Comparison of ENCODE assay signal across 10 cellular contexts in genomic region chr1:156097499-156098178, GRCh38. TPM values are rescaled to one million over a fixed set of nuclear protein-coding genes. Genes with fewer than 3 reads are reported as not detected.
A peak's percentile ranks its signal among the peaks of the same experiment; 100 is the strongest.
DNase-seq lines count a peak whose midpoint lies in the region; ATAC-seq, FAIRE-seq and TF ChIP-seq lines count a peak whose summit lies in the region.
"Had no signal": no experiment of that assay in that cellular context is flagged by ENCODE, and none has a peak within 500 bp of the region (broad histone marks: within the 10 kb centered on the region; RNA-seq: fewer than 3 reads in every experiment).

No MANE protein-coding gene starts in this region.

- H3K36me3 ChIP-seq in BLaER1 treated with 17β-estradiol and CSF1 and Interleukin-3, amounts not matched to agents 10 nM and 100 nM, result no peaks in the 10 kb centered on the region
- H3K36me3 ChIP-seq in astrocyte (ENCODE audit: insufficient read depth, low read length), result peaks cover 5% of the 10 kb centered on the region
- H3K36me3 ChIP-seq in trophoblast cell (ENCODE audit: control insufficient read depth in 1 of 2, insufficient read depth in 2 of 2, low read length in 2 of 2), result peaks cover 28 to 29% of the 10 kb centered on the region in 2 experiments

- H3K4me3 Mint-ChIP-seq in H9, result no peak overlapping the region
- H3K4me3 Mint-ChIP-seq in astrocyte (ENCODE audit: unreplicated experiment), result no peak overlapping the region

- H2BK120ac ChIP-seq in H9 (ENCODE audit: low read depth, low read length, poor library complexity, severe bottlenecking) (no peak overlapping the region), trophoblast cell (ENCODE audit: insufficient read depth, low read length, poor library complexity) (peak overlapping the region; percentile 57)

- TF ChIP-seq CTCF in H9 (conservative IDR thresholded peaks at IDR 0.05) (no peak), astrocyte (IDR thresholded peaks at IDR 0.05; ENCODE audit: insufficient read depth, low read depth, low read length) (no peak), foreskin keratinocyte (conservative IDR thresholded peaks at IDR 0.05) (no peak)

- peak overlapping the region in 10 of 11 experiments; percentile 17 to 83 (median 46); a peak in 13 of 22 replicates for H3K9ac ChIP-seq in BLaER1 treated with 17β-estradiol and CSF1 and Interleukin-3, amounts not matched to agents 10 nM and 100 nM
- H3K9ac ChIP-seq in H9 (ENCODE audit: extremely low read depth, insufficient read length, low read length) (no peak overlapping the region), astrocyte (ENCODE audit: low read length) (peak overlapping the region; percentile 80), trophoblast cell (ENCODE audit: low read length) (no peak overlapping the region)

- H3K9me3 ChIP-seq in BLaER1 treated with 17β-estradiol and CSF1 and Interleukin-3, amounts not matched to agents 10 nM and 100 nM (replicated peaks in 1 of 11), result no peaks in the 10 kb centered on the region
- H3K9me3 ChIP-seq in H9 (ENCODE audit: control insufficient read depth, low read depth, low read length) (no peaks in the 10 kb centered on the region), astrocyte (ENCODE audit: insufficient read depth, low read depth, low read length) (no peaks in the 10 kb centered on the region), trophoblast cell (ENCODE audit: insufficient read depth, low read depth, low read length) (no peaks in the 10 kb centered on the region)

- no peak overlapping the region for H4K91ac ChIP-seq in H9 (ENCODE audit: insufficient read length, low read depth, low read length)
- no peak overlapping the region for H4K91ac ChIP-seq in trophoblast cell (ENCODE audit: low read depth, low read length)

- H3K27me3 ChIP-seq in BLaER1 treated with 17β-estradiol and CSF1 and Interleukin-3, amounts not matched to agents 10 nM and 100 nM, result peaks cover 0 to 15% (median 3%) of the 10 kb centered on the region in 11 experiments; a peak in 5 of 22 replicates
- no peaks in the 10 kb centered on the region for H3K27me3 ChIP-seq in H9 (ENCODE audit: insufficient read depth, low read length)
- H3K27me3 ChIP-seq in astrocyte (ENCODE audit: insufficient read depth, low read length), result no peaks in the 10 kb centered on the region
- no peaks in the 10 kb centered on the region for H3K27me3 ChIP-seq in trophoblast cell (ENCODE audit: insufficient read depth, low read length)
- no peaks in the 10 kb centered on the region for H3K27me3 ChIP-seq in foreskin keratinocyte

- H2BK12ac ChIP-seq in H9 (ENCODE audit: insufficient read length, low read depth, low read length) (no peak overlapping the region), trophoblast cell (ENCODE audit: low read length) (no peak overlapping the region)

- H3K14ac ChIP-seq in H9 (ENCODE audit: insufficient read depth, low read length) (no peak overlapping the region), trophoblast cell (ENCODE audit: low read length) (no peak overlapping the region)

- H3K23ac ChIP-seq in H9 (ENCODE audit: insufficient read length, low read depth, low read length), result no peak overlapping the region
- no peak overlapping the region for H3K23ac ChIP-seq in trophoblast cell (ENCODE audit: low read length)

- H3K4me1 Mint-ChIP-seq in H9 (peaks cover 29 to 35% of the 10 kb centered on the region in 2 experiments), astrocyte (ENCODE audit: low read depth, unreplicated experiment) (peaks cover 33% of the 10 kb centered on the region)

- ATAC-seq in foreskin keratinocyte, result no peak

- no peak overlapping the region for H2AFZ ChIP-seq in H9 (ENCODE audit: low read length)
- H2AFZ ChIP-seq in astrocyte (ENCODE audit: low read depth, low read length), result no peak overlapping the region
- H2AFZ ChIP-seq in trophoblast cell (ENCODE audit: insufficient read depth, low read length, poor library complexity), result no peak overlapping the region

- H3K9me3 Mint-ChIP-seq in H9, result no peaks in the 10 kb centered on the region; a peak in 1 of 5 replicates
- H3K9me3 Mint-ChIP-seq in astrocyte (ENCODE audit: unreplicated experiment), result no peaks in the 10 kb centered on the region

- H3K4ac ChIP-seq in H9 (ENCODE audit: low read depth, low read length) (no peak overlapping the region), trophoblast cell (ENCODE audit: low read depth, low read length) (peak overlapping the region; percentile 1)

- H2BK15ac ChIP-seq in H9 (ENCODE audit: low read depth, low read length), result no peak overlapping the region

- no CpG with 5 or more reads among the region's 9 CpGs for WGBS in H9 (ENCODE audit: extremely low coverage, insufficient read length, low lambda C conversion rate)
- WGBS in trophoblast cell (ENCODE audit: extremely low coverage, insufficient coverage, insufficient read length), result no CpG with 5 or more reads among the region's 9 CpGs

- H3K18ac ChIP-seq in H9 (ENCODE audit: insufficient read length, low read depth, low read length) (no peak overlapping the region), trophoblast cell (ENCODE audit: low read length) (peak overlapping the region; percentile 40)

- no peak overlapping the region for H3K56ac ChIP-seq in H9 (ENCODE audit: insufficient read length, low read depth, low read length)

- peak overlapping the region; percentile 20 for H4K12ac ChIP-seq in trophoblast cell (ENCODE audit: low read depth, low read length)

- H4K20me1 ChIP-seq in BLaER1 treated with 17β-estradiol and CSF1 and Interleukin-3, amounts not matched to agents 10 nM and 100 nM, result peaks cover 0 to 40% (median 21%) of the 10 kb centered on the region in 11 experiments; a peak in 14 of 22 replicates
- peaks cover 2% of the 10 kb centered on the region for H4K20me1 ChIP-seq in H9 (ENCODE audit: control insufficient read depth, insufficient read depth, insufficient read length)
- peaks cover 5% of the 10 kb centered on the region for H4K20me1 ChIP-seq in astrocyte (ENCODE audit: insufficient read depth, low read length)

- peak overlapping the region in 2 of 3 experiments; percentile 45 to 83; a peak in 3 of 7 replicates for H3K27ac Mint-ChIP-seq in H9
- peak overlapping the region; percentile 91 for H3K27ac Mint-ChIP-seq in astrocyte (ENCODE audit: unreplicated experiment)

- H2BK5ac ChIP-seq in H9 (ENCODE audit: insufficient read length, low read length) (no peak overlapping the region), trophoblast cell (ENCODE audit: low read depth, low read length, poor library complexity) (no peak overlapping the region)

- no peak overlapping the region for H3T11ph ChIP-seq in H9 (ENCODE audit: low read length)

- no peaks in the 10 kb centered on the region for H3K27me3 Mint-ChIP-seq in H9 (ENCODE audit: low read depth)
- H3K27me3 Mint-ChIP-seq in astrocyte (ENCODE audit: low read depth, unreplicated experiment), result no peaks in the 10 kb centered on the region

- H2BK20ac ChIP-seq in H9 (ENCODE audit: low read depth, low read length, poor library complexity, severe bottlenecking), result no peak overlapping the region

- peaks cover 40 to 83% (median 63%) of the 10 kb centered on the region in 10 experiments for H3K4me1 ChIP-seq in BLaER1 treated with 17β-estradiol and CSF1 and Interleukin-3, amounts not matched to agents 10 nM and 100 nM
- H3K4me1 ChIP-seq in H9 (ENCODE audit: insufficient read depth, low read length) (0 out of 2 replicates have a peak, but pooled peaks cover 2% of the 10 kb centered on the region), astrocyte (ENCODE audit: insufficient read depth, low read length) (peaks cover 30% of the 10 kb centered on the region), trophoblast cell (ENCODE audit: control insufficient read depth in 1 of 2, insufficient read depth in 2 of 2, low read length in 2 of 2) (peaks cover 24 to 30% of the 10 kb centered on the region in 2 experiments), foreskin keratinocyte (peaks cover 25% of the 10 kb centered on the region)

- H3K4me3 ChIP-seq in BLaER1 treated with 17β-estradiol and CSF1 and Interleukin-3, amounts not matched to agents 10 nM and 100 nM, result no peak overlapping the region
- H3K4me3 ChIP-seq in astrocyte (ENCODE audit: insufficient read depth, low read depth, low read length) (no peak overlapping the region), trophoblast cell (ENCODE audit: low read depth, low read length) (no peak overlapping the region)

- FAIRE-seq in astrocyte (lab: Jason Lieb, UNC), result no peak

- H2AK5ac ChIP-seq in H9 (ENCODE audit: insufficient read length, low read length) (no peak overlapping the region), trophoblast cell (ENCODE audit: low read length) (no peak overlapping the region)

- no peaks in the 10 kb centered on the region for H3K79me2 ChIP-seq in H9 (ENCODE audit: insufficient read depth, low read length)
- H3K79me2 ChIP-seq in astrocyte (ENCODE audit: insufficient read depth, low read length), result peaks cover 22% of the 10 kb centered on the region
- H3K79me2 ChIP-seq in trophoblast cell (ENCODE audit: control insufficient read depth, insufficient read depth, low read length, poor library complexity), result peaks cover 5% of the 10 kb centered on the region

- H4K8ac ChIP-seq in H9 (replicated peaks; ENCODE audit: insufficient read length, low read depth, low read length) (no peak overlapping the region), trophoblast cell (ENCODE audit: low read depth, low read length) (no peak overlapping the region)

- no peaks in the 10 kb centered on the region for H3K23me2 ChIP-seq in H9 (ENCODE audit: insufficient read length, low read depth, low read length, poor library complexity, severe bottlenecking)

- no peaks in the 10 kb centered on the region for H3K79me1 ChIP-seq in H9 (ENCODE audit: insufficient read depth, low read depth, low read length, poor library complexity, severe bottlenecking)
- peaks cover 6% of the 10 kb centered on the region for H3K79me1 ChIP-seq in trophoblast cell (ENCODE audit: low read length)

- H4K5ac ChIP-seq in H9 (ENCODE audit: insufficient read length, low read depth, low read length), result no peak overlapping the region

- H3K4me2 ChIP-seq in BLaER1 treated with 17β-estradiol and CSF1 and Interleukin-3, amounts not matched to agents 10 nM and 100 nM, result peak overlapping the region; percentile 75 to 94 (median 90)
- H3K4me2 ChIP-seq in H9 (ENCODE audit: insufficient read depth, insufficient read length, low read length) (no peak overlapping the region), astrocyte (ENCODE audit: low read length) (peak overlapping the region; percentile 62), trophoblast cell (ENCODE audit: low read length) (no peak overlapping the region)

- H3K36me3 Mint-ChIP-seq in H9 (ENCODE audit: insufficient read depth in 1 of 3, low read depth in 3 of 3), result peaks cover 11 to 28% (median 19%) of the 10 kb centered on the region in 3 experiments
- peaks cover 30% of the 10 kb centered on the region for H3K36me3 Mint-ChIP-seq in astrocyte (ENCODE audit: low read depth, unreplicated experiment)

- peak overlapping the region; percentile 42 to 94 (median 74); a peak in 19 of 22 replicates for H3K27ac ChIP-seq in BLaER1 treated with 17β-estradiol and CSF1 and Interleukin-3, amounts not matched to agents 10 nM and 100 nM
- no peak overlapping the region for H3K27ac ChIP-seq in H9 (ENCODE audit: insufficient read length, low read depth, low read length)
- peak overlapping the region; percentile 91 for H3K27ac ChIP-seq in astrocyte (ENCODE audit: low read depth, low read length)
- H3K27ac ChIP-seq in trophoblast cell (ENCODE audit: low read depth, low read length), result no peak overlapping the region
- no peak overlapping the region for H3K27ac ChIP-seq in foreskin keratinocyte

- DNase-seq in H9, result no peak
- DNase-seq in astrocyte (ENCODE audit: low read depth), result no peak
- no peak for DNase-seq in trophoblast cell
- DNase-seq in Kasumi-1 (lab: John Stamatoyannopoulos, UW), result no peak
- DNase-seq in foreskin keratinocyte, result no peak
- DNase-seq in NCI-H1092 (lab: John Stamatoyannopoulos, UW), result no peak
- DNase-seq in NCI-H2227 treated with DMSO at 0.1 percent for 48 hours (lab: John Stamatoyannopoulos, UW), result no peak
- DNase-seq: SHP77 had no signal

RNA-seq across cellular contexts. Expression of gene MEX3A, which starts 15.4 kb away (rescaled TPM):
- total RNA-seq in H9 (2021) (64.6 and 68.0 TPM in 2 replicates), astrocyte (32.9 and 37.6 TPM in 2 replicates), foreskin keratinocyte (3.5 and 4.1 TPM in 2 replicates)
- 38.9 and 40.4 TPM in 2 replicates for polyA plus RNA-seq in trophoblast cell (2013)
- polyA plus RNA-seq in foreskin keratinocyte, result 3.4 TPM in 2 replicates

RNA-seq across cellular contexts. Expression of gene LMNA, which starts 16.9 kb away (rescaled TPM):
- total RNA-seq in H9 (2021) (51.0 and 52.7 TPM in 2 replicates), astrocyte (429 and 464 TPM in 2 replicates), foreskin keratinocyte (816 and 822 TPM in 2 replicates)
- polyA plus RNA-seq in trophoblast cell (2013), result 414 and 457 TPM in 2 replicates
- polyA plus RNA-seq in foreskin keratinocyte, result 810 and 877 TPM in 2 replicates

RNA-seq across cellular contexts. Expression of gene RAB25, which starts 36.7 kb away (rescaled TPM):
- total RNA-seq in H9 (2021) (42.8 and 43.1 TPM in 2 replicates), astrocyte (0.99 and 3.1 TPM in 2 replicates), foreskin keratinocyte (44.3 and 53.1 TPM in 2 replicates)
- 92.3 and 94.0 TPM in 2 replicates for polyA plus RNA-seq in trophoblast cell (2013)
- 82.6 and 82.8 TPM in 2 replicates for polyA plus RNA-seq in foreskin keratinocyte
- total RNA-seq: LHCN-M2 had no signal

RNA-seq across cellular contexts. Expression of gene LAMTOR2, which starts 43.1 kb away (rescaled TPM):
- 50.6 and 55.0 TPM in 2 replicates for total RNA-seq in H9 (2021)
- total RNA-seq in astrocyte, result 60.1 and 62.6 TPM in 2 replicates
- 71.8 and 76.8 TPM in 2 replicates for polyA plus RNA-seq in trophoblast cell (2013)
- total RNA-seq in foreskin keratinocyte, result 87.0 and 95.0 TPM in 2 replicates
- 164 and 173 TPM in 2 replicates for polyA plus RNA-seq in foreskin keratinocyte

RNA-seq across cellular contexts. Expression of gene UBQLN4, which starts 44.0 kb away (rescaled TPM):
- total RNA-seq in H9 (2021), result 45.6 and 49.4 TPM in 2 replicates
- total RNA-seq in astrocyte, result 33.5 and 40.0 TPM in 2 replicates
- 44.6 and 45.7 TPM in 2 replicates for polyA plus RNA-seq in trophoblast cell (2013)
- total RNA-seq in foreskin keratinocyte, result 32.0 and 33.0 TPM in 2 replicates
- polyA plus RNA-seq in foreskin keratinocyte, result 23.5 and 25.7 TPM in 2 replicates

Comparison
In these comparisons a context has a peak if more than half of its experiments do, and no peak if none do; other contexts are left out.
1. H3K27ac ChIP-seq: peak in BLaER1 treated with 17β-estradiol and CSF1 and Interleukin-3, amounts not matched to agents 10 nM and 100 nM (11 of 11) and astrocyte (single experiment); none in H9 (single experiment), trophoblast cell (single experiment) and foreskin keratinocyte (single experiment).
2. H3K4me2 ChIP-seq: peak in BLaER1 treated with 17β-estradiol and CSF1 and Interleukin-3, amounts not matched to agents 10 nM and 100 nM (11 of 11) and astrocyte (single experiment); none in H9 (single experiment) and trophoblast cell (single experiment).
3. H3K9ac ChIP-seq: peak in BLaER1 treated with 17β-estradiol and CSF1 and Interleukin-3, amounts not matched to agents 10 nM and 100 nM (10 of 11) and astrocyte (single experiment); none in H9 (single experiment) and trophoblast cell (single experiment).
4. RNA of gene RAB25, which starts 36.7 kb away (total RNA-seq): 44.3 to 53.1 TPM in foreskin keratinocyte and 42.8 to 43.1 TPM in H9; 0.99 to 3.1 TPM in astrocyte; every median in the first group is over 10 times any median in the second.